ENCODE assay signal across 1 cellular context in genomic region chr2:27655155-27655951, GRCh38.
TF ChIP-seq lines count a peak whose summit lies in the region.

No MANE protein-coding gene starts in this region.

TF ChIP-seq in HepG2, 621 proteins besides CTCF, POLR2A, EP300 and RAD21:
- TF ChIP-seq MAFK (conservative IDR thresholded peaks at IDR 0.05 in 1 of 2, IDR thresholded peaks at IDR 0.05 in 1 of 2; ENCODE audit: low read length in 2 of 2) (peak; percentile 87 to 92), ZSCAN25 (CRISPR knock-in tag; IDR thresholded peaks at IDR 0.05) (no peak), NAIF1 (CRISPR knock-in tag; IDR thresholded peaks at IDR 0.05; ENCODE audit: borderline replicate concordance) (no peak), MAFF (IDR thresholded peaks at IDR 0.05; ENCODE audit: low read depth, low read length) (peak; percentile 84), RFXANK (CRISPR knock-in tag; IDR thresholded peaks at IDR 0.05) (no peak), MEIS2 (CRISPR knock-in tag; IDR thresholded peaks at IDR 0.05) (no peak), HNRNPL (IDR thresholded peaks at IDR 0.05; ENCODE audit: low read depth, low read length) (no peak), TGIF2 (CRISPR knock-in tag; IDR thresholded peaks at IDR 0.05) (0 out of 2 replicates have a peak, but pooled peaks have one; percentile 31), ATF3 (CRISPR knock-in tag; IDR thresholded peaks at IDR 0.05) (no peak), ZFYVE20 (CRISPR knock-in tag; IDR thresholded peaks at IDR 0.05; ENCODE audit: borderline replicate concordance, low read depth) (no peak), ZNF282 (IDR thresholded peaks at IDR 0.05; ENCODE audit: partially characterized antibody) (no peak), NFIC (IDR thresholded peaks at IDR 0.05; ENCODE audit: low read length) (no peak)
